25 cellular contexts compared by ENCODE assay signal in genomic region chr12:117334098-117334497, GRCh38. TPM values are rescaled to one million over a fixed set of nuclear protein-coding genes. Genes with fewer than 3 reads are reported as not detected.
"Had no signal": no experiment of that assay in that cellular context is flagged by ENCODE, and none has a peak within 500 bp of the region (broad histone marks: within the 10 kb centered on the region; RNA-seq: fewer than 3 reads in every experiment).

No MANE protein-coding gene starts in this region.

- H3K9me3 Mint-ChIP-seq: activated naive CD4-positive, alpha-beta T cell treated with anti-CD3 and anti-CD28 coated beads for 36 hours; activated naive CD8-positive, alpha-beta T cell treated with anti-CD3 and anti-CD28 coated beads, Interleukin-2, amount 10 ng/mL, durations not matched to agents 7 days and 5 days; activated T-cell treated with anti-CD3 and anti-CD28 coated beads, Interleukin-2, amount 50 U/mL, for 4 hours; natural killer cell treated with Interleukin-12 subunit alpha and Interleukin-12 subunit beta and Interleukin-15 and Interleukin-18, amount 100 ng/mL, for 72 hours; stimulated activated effector memory CD8-positive, alpha-beta T cell treated with anti-CD3 and anti-CD28 coated beads, Interleukin-12 subunit alpha, Interleukin-12 subunit beta, amount 100 ng/mL, for 72 hours; stimulated activated naive CD8-positive, alpha-beta T cell treated with anti-CD3 and anti-CD28 coated beads, Interleukin-15, amount 100 ng/mL, for 72 hours had no signal

- H3K27me3 ChIP-seq: pancreas, right lobe of liver, tibial nerve had no signal

- H3K4me3 ChIP-seq: pancreas, right lobe of liver, skin epidermis, tibial nerve had no signal

- H3K4me3 Mint-ChIP-seq: activated naive CD4-positive, alpha-beta T cell treated with anti-CD3 and anti-CD28 coated beads for 36 hours; activated naive CD8-positive, alpha-beta T cell treated with anti-CD3 and anti-CD28 coated beads, Interleukin-2, amount 10 ng/mL, durations not matched to agents 7 days and 5 days; activated T-cell treated with anti-CD3 and anti-CD28 coated beads, Interleukin-2, amount 50 U/mL, for 4 hours; natural killer cell treated with Interleukin-12 subunit alpha and Interleukin-12 subunit beta and Interleukin-15 and Interleukin-18, amount 100 ng/mL, for 72 hours; stimulated activated effector memory CD8-positive, alpha-beta T cell treated with anti-CD3 and anti-CD28 coated beads, Interleukin-12 subunit alpha, Interleukin-12 subunit beta, amount 100 ng/mL, for 72 hours; stimulated activated naive CD8-positive, alpha-beta T cell treated with anti-CD3 and anti-CD28 coated beads, Interleukin-15, amount 100 ng/mL, for 72 hours had no signal

- H3K36me3 Mint-ChIP-seq: activated naive CD8-positive, alpha-beta T cell treated with anti-CD3 and anti-CD28 coated beads, Interleukin-2, amount 10 ng/mL, durations not matched to agents 7 days and 5 days; natural killer cell treated with Interleukin-12 subunit alpha and Interleukin-12 subunit beta and Interleukin-15 and Interleukin-18, amount 100 ng/mL, for 72 hours; stimulated activated effector memory CD8-positive, alpha-beta T cell treated with anti-CD3 and anti-CD28 coated beads, Interleukin-12 subunit alpha, Interleukin-12 subunit beta, amount 100 ng/mL, for 72 hours had no signal

- H3K27ac ChIP-seq: epithelial cell of prostate, pancreas, right lobe of liver, skin epidermis had no signal

- ATAC-seq: activated T-cell treated with anti-CD3 and anti-CD28 coated beads, Interleukin-2, amount 50 U/mL, for 4 hours; left ventricle myocardium superior; natural killer cell treated with Interleukin-12 subunit alpha and Interleukin-12 subunit beta and Interleukin-15 and Interleukin-18, amount 100 ng/mL, for 72 hours; stimulated activated naive CD8-positive, alpha-beta T cell treated with anti-CD3 and anti-CD28 coated beads, Interleukin-15, amount 100 ng/mL, for 72 hours had no signal

- H3K9me3 ChIP-seq: pancreas, right lobe of liver, tibial nerve had no signal

- H3K4me1 Mint-ChIP-seq: activated naive CD8-positive, alpha-beta T cell treated with anti-CD3 and anti-CD28 coated beads, Interleukin-2, amount 10 ng/mL, durations not matched to agents 7 days and 5 days; stimulated activated effector memory CD8-positive, alpha-beta T cell treated with anti-CD3 and anti-CD28 coated beads, Interleukin-12 subunit alpha, Interleukin-12 subunit beta, amount 100 ng/mL, for 72 hours; stimulated activated naive CD8-positive, alpha-beta T cell treated with anti-CD3 and anti-CD28 coated beads, Interleukin-15, amount 100 ng/mL, for 72 hours had no signal

- H3K27ac Mint-ChIP-seq: activated naive CD4-positive, alpha-beta T cell treated with anti-CD3 and anti-CD28 coated beads for 36 hours; activated naive CD8-positive, alpha-beta T cell treated with anti-CD3 and anti-CD28 coated beads, Interleukin-2, amount 10 ng/mL, durations not matched to agents 7 days and 5 days; natural killer cell treated with Interleukin-12 subunit alpha and Interleukin-12 subunit beta and Interleukin-15 and Interleukin-18, amount 100 ng/mL, for 72 hours; stimulated activated effector memory CD8-positive, alpha-beta T cell treated with anti-CD3 and anti-CD28 coated beads, Interleukin-12 subunit alpha, Interleukin-12 subunit beta, amount 100 ng/mL, for 72 hours; stimulated activated naive CD8-positive, alpha-beta T cell treated with anti-CD3 and anti-CD28 coated beads, Interleukin-15, amount 100 ng/mL, for 72 hours had no signal

- DNase-seq: activated CD4-positive, alpha-beta T cell treated with anti-CD3 and anti-CD28 coated beads for 4 hours; activated CD4-positive, alpha-beta T cell treated with anti-CD3 and anti-CD28 coated beads, Interleukin-2, amount 50 U/mL, for 48 hours; activated CD4-positive, CD25-positive, alpha-beta regulatory T cell; activated CD8-positive, alpha-beta memory T cell treated with anti-CD3 and anti-CD28 coated beads, Interleukin-2, amount 50 U/mL, for 48 hours; activated naive CD4-positive, alpha-beta T cell treated with anti-CD3 and anti-CD28 coated beads for 36 hours; activated naive CD8-positive, alpha-beta T cell treated with anti-CD3 and anti-CD28 coated beads, Interleukin-2, amount 10 ng/mL, durations not matched to agents 7 days and 5 days; activated T-cell treated with anti-CD3 and anti-CD28 coated beads, Interleukin-2, amount 50 U/mL, for 4 hours; amniotic stem cell; cortex of kidney; hippocampal formation; kidney glomerular epithelial cell; left ventricle myocardium superior; pancreas; right lobe of liver; stimulated activated CD4-positive, alpha-beta T cell treated with anti-CD3 and anti-CD28 coated beads, Interleukin-2, amount 100 ng/mL, for 24 hours; stimulated activated naive CD8-positive, alpha-beta T cell treated with anti-CD3 and anti-CD28 coated beads, Interleukin-15, amount 100 ng/mL, for 72 hours; T1000 had no signal

- H3K4me1 ChIP-seq: pancreas, right lobe of liver had no signal

- H3K36me3 ChIP-seq: pancreas, right lobe of liver, tibial nerve had no signal

RNA-seq across cellular contexts. Expression of gene NOS1, which starts 27.3 kb away (rescaled TPM):
- total RNA-seq: activated CD8-positive, alpha-beta memory T cell treated with anti-CD3 and anti-CD28 coated beads for 36 hours; activated naive CD8-positive, alpha-beta T cell treated with anti-CD3 and anti-CD28 coated beads, Interleukin-2, amount 10 ng/mL, durations not matched to agents 7 days and 5 days; fibroblast of villous mesenchyme; natural killer cell treated with Interleukin-12 subunit alpha and Interleukin-12 subunit beta and Interleukin-15 and Interleukin-18, amount 100 ng/mL, for 72 hours; T-helper 1 cell treated with Interleukin-12 subunit alpha and Interleukin-12 subunit beta and Interleukin-4 antibody, amounts not matched to agents 30 ng/mL and 1 ng/mL, for 36 hours had no signal
